Comparison of ENCODE assay signal across 8 cellular contexts in the genomic region with DNA sequence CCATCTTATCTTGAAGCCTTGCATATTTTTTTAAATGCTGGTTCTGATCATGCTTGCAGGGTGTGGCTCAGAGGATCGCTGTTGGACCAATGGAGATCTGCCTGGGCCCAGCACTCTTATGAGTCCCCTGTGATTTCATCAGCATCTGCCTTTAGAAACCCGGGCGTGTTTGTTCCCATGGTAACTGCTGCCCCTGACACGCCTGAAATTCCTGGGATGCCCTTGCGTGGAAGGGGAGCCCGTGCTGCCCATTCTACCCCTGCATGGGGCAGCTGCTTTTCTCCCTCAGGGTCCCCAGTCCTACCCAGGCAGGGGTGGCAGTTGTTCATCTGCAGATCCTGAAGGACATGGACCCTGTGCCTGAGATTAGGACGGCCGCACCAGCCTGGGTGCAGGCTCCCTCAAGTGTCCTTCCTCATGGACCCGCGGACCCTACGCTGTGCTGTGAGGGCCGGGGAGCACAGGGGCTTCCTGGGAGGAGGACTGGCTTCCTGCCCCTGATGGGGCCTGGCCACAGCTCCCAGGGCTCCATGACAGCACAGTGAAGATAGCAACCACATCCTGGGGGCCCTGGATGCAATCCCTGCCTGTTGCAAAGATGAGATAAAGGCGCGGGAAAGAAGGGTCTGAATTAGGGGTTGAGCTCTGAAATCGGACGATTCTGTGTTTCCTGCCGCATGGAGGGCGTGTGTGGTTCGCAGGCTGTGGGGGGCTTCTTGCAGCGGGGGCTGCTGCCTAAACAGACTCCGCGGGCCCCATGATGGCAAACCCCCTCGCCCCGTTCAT.
DNase-seq lines count a peak whose midpoint lies in the region; ATAC-seq and TF ChIP-seq lines count a peak whose summit lies in the region.

No MANE protein-coding gene starts in this region.

- peak overlapping the region; percentile 71 for H3K4me3 Mint-ChIP-seq in activated CD4-positive, alpha-beta T cell treated with anti-CD3 and anti-CD28 coated beads, Interleukin-2, amount 10 ng/mL, durations not matched to agents 24 days and 14 days

- H3K4me3 ChIP-seq in fibroblast of the aortic adventitia (ENCODE audit: low read depth, low read length) (no peak overlapping the region), prostate gland (peak overlapping the region; percentile 40 to 48)

- H3K9me3 Mint-ChIP-seq in activated CD4-positive, alpha-beta T cell treated with anti-CD3 and anti-CD28 coated beads, Interleukin-2, amount 10 ng/mL, durations not matched to agents 24 days and 14 days = peaks cover 6% of the 10 kb centered on the region

- no peak for DNase-seq in activated CD4-positive, alpha-beta T cell treated with anti-CD3 and anti-CD28 coated beads, Interleukin-2, amount 10 ng/mL, durations not matched to agents 24 days and 14 days
- no peak for DNase-seq in activated CD4-positive, alpha-beta T cell treated with anti-CD3 and anti-CD28 coated beads for 4 hours
- DNase-seq in UCSD-AML1 (lab: John Stamatoyannopoulos, UW; ENCODE audit: unreplicated experiment) (peak; percentile 31), fibroblast of the aortic adventitia (ENCODE audit: low read depth) (peak; percentile 91), prostate gland (ENCODE audit: low spot score) (no peak), middle frontal gyrus (ENCODE audit: extremely low spot score, low spot score) (no peak), NCI-H2196 (lab: John Stamatoyannopoulos, UW; ENCODE audit: unreplicated experiment) (no peak)

- H3K4me1 Mint-ChIP-seq in activated CD4-positive, alpha-beta T cell treated with anti-CD3 and anti-CD28 coated beads, Interleukin-2, amount 10 ng/mL, durations not matched to agents 24 days and 14 days = peaks cover 14% of the 10 kb centered on the region

- peaks cover 5% of the 10 kb centered on the region for H3K27me3 Mint-ChIP-seq in activated CD4-positive, alpha-beta T cell treated with anti-CD3 and anti-CD28 coated beads, Interleukin-2, amount 10 ng/mL, durations not matched to agents 24 days and 14 days

- H3K36me3 ChIP-seq in prostate gland = no peaks in the 10 kb centered on the region

- H3K9me3 ChIP-seq in prostate gland = no peaks in the 10 kb centered on the region

- 38% methylated on average over 24 of the region's 24 CpGs for WGBS in prostate gland

- intact Hi-C loops in activated CD4-positive, alpha-beta T cell treated with anti-CD3 and anti-CD28 coated beads, Interleukin-2, amount 10 ng/mL, durations not matched to agents 24 days and 14 days (cut with micrococcal nuclease) = loop anchor here (5.0 to 10.0 kb wide), 2 partner anchors 35 to 138 kb away; no protein-coding TSS in a partner anchor
- intact Hi-C loops in prostate gland (cut with DNase I) = loop anchor here (5.0 to 10.0 kb wide), 2 partner anchors 265 to 372 kb away; a partner anchor contains a TSS

- TF ChIP-seq CTCF in fibroblast of the aortic adventitia (IDR thresholded peaks at IDR 0.05; ENCODE audit: insufficient read depth, low read length) (no peak), prostate gland (IDR thresholded peaks at IDR 0.05) (no peak)

- no peaks in the 10 kb centered on the region for H3K27me3 ChIP-seq in prostate gland (replicated peaks; ENCODE audit: insufficient read depth)

- H3K27ac ChIP-seq in prostate gland = no peak overlapping the region

- no peaks in the 10 kb centered on the region for H3K4me1 ChIP-seq in prostate gland (replicated peaks)

- ATAC-seq in GM21381 (IDR thresholded peaks at IDR 0.05; ENCODE audit: unreplicated experiment) = no peak

- H3K36me3 Mint-ChIP-seq in activated CD4-positive, alpha-beta T cell treated with anti-CD3 and anti-CD28 coated beads, Interleukin-2, amount 10 ng/mL, durations not matched to agents 24 days and 14 days (ENCODE audit: low read depth) = peaks cover 1% of the 10 kb centered on the region

- H3K27ac Mint-ChIP-seq in activated CD4-positive, alpha-beta T cell treated with anti-CD3 and anti-CD28 coated beads, Interleukin-2, amount 10 ng/mL, durations not matched to agents 24 days and 14 days = no peak overlapping the region

- TF ChIP-seq POLR2A in prostate gland (IDR thresholded peaks at IDR 0.05) = no peak

Comparison
In these comparisons a context has a peak if more than half of its experiments do, and no peak if none do; other contexts are left out.
1. DNase-seq: peak in UCSD-AML1 (single experiment) and fibroblast of the aortic adventitia (single experiment); none in activated CD4-positive, alpha-beta T cell treated with anti-CD3 and anti-CD28 coated beads, Interleukin-2, amount 10 ng/mL, durations not matched to agents 24 days and 14 days (single experiment), activated CD4-positive, alpha-beta T cell treated with anti-CD3 and anti-CD28 coated beads for 4 hours (0 of 2), prostate gland (single experiment), middle frontal gyrus (single experiment) and NCI-H2196 (single experiment).